Comparison of ENCODE assay signal across 16 cellular contexts in genomic region chr7:158329686-158330085, GRCh38.
DNase-seq lines count a peak whose midpoint lies in the region; ATAC-seq lines count a peak whose summit lies in the region.
"Had no signal": no experiment of that assay in that cellular context is flagged by ENCODE, and none has a peak within 500 bp of the region (broad histone marks: within the 10 kb centered on the region; RNA-seq: fewer than 3 reads in every experiment).

No MANE protein-coding gene starts in this region.

- no peak overlapping the region for H3K4me3 ChIP-seq in neuronal stem cell (ENCODE audit: low read length in 2 of 2)
- H3K4me3 ChIP-seq: GM12878, K562 had no signal

- no peak overlapping the region for H2BK15ac ChIP-seq in neuronal stem cell (ENCODE audit: low read length)

- H2BK120ac ChIP-seq in neuronal stem cell (ENCODE audit: low read depth, low read length), result no peak overlapping the region

- H3K23ac ChIP-seq in neuronal stem cell (ENCODE audit: low read depth, low read length, poor library complexity), result no peak overlapping the region

- no peak overlapping the region for H3K9ac ChIP-seq in neuronal stem cell (ENCODE audit: low read depth, low read length, poor library complexity)

- H3K4me2 ChIP-seq in neuronal stem cell (ENCODE audit: insufficient read depth, low read length, poor library complexity, severe bottlenecking), result no peak overlapping the region

- no peak overlapping the region for H2AK5ac ChIP-seq in neuronal stem cell (ENCODE audit: low read depth, low read length)

- no peak overlapping the region for H4K8ac ChIP-seq in neuronal stem cell (ENCODE audit: low read depth, low read length)

- H3K36me3 ChIP-seq in neuronal stem cell (replicated peaks in 1 of 2; ENCODE audit: control insufficient read depth in 2 of 2, insufficient read depth in 2 of 2, low read length in 2 of 2), result peaks cover 0 to 6% of the 10 kb centered on the region in 2 donors
- H3K36me3 ChIP-seq: BE2C had no signal

- no peak overlapping the region for H3K14ac ChIP-seq in neuronal stem cell (ENCODE audit: low read length)

- H3K4ac ChIP-seq in neuronal stem cell (ENCODE audit: low read length), result no peak overlapping the region

- no peak overlapping the region for H2AFZ ChIP-seq in neuronal stem cell (ENCODE audit: low read length)

- no peaks in the 10 kb centered on the region for H3K27me3 ChIP-seq in neuronal stem cell (ENCODE audit: control insufficient read depth in 3 of 3, insufficient read depth in 3 of 3, low read depth in 1 of 3, low read length in 3 of 3)
- H3K27me3 ChIP-seq: BE2C had no signal

- H3K27ac ChIP-seq in angular gyrus (ENCODE audit: low read depth, low read length), result peak overlapping the region; percentile 22
- H3K27ac ChIP-seq in neuronal stem cell (replicated peaks; ENCODE audit: low read length), result no peak overlapping the region

- no peak for ATAC-seq in HG02938 (IDR thresholded peaks at IDR 0.05; ENCODE audit: unreplicated experiment)
- no peak for ATAC-seq in GM21786 (IDR thresholded peaks at IDR 0.05; ENCODE audit: unreplicated experiment)
- ATAC-seq in HG02623 (IDR thresholded peaks at IDR 0.05; ENCODE audit: unreplicated experiment), result no peak
- ATAC-seq: GM12878, K562 had no signal

- WGBS in neuronal stem cell (ENCODE audit: extremely low coverage in 2 of 2, insufficient read length in 2 of 2, insufficient replicate concordance in 1 of 2), 2 donors, result no CpG with 5 or more reads among the region's 13 CpGs

- no peak overlapping the region for H2BK12ac ChIP-seq in neuronal stem cell (ENCODE audit: low read length)

- peak overlapping the region; percentile 49 for H4K91ac ChIP-seq in neuronal stem cell (ENCODE audit: low read depth, low read length, poor library complexity)

- peaks cover 8 to 15% of the 10 kb centered on the region in 2 donors for H3K4me1 ChIP-seq in neuronal stem cell (ENCODE audit: control insufficient read depth in 2 of 2, insufficient read depth in 1 of 2, low read depth in 1 of 2, low read length in 2 of 2)
- H3K4me1 ChIP-seq: BE2C had no signal

- H2BK5ac ChIP-seq in neuronal stem cell (ENCODE audit: low read length), result no peak overlapping the region

- DNase-seq in DMS79 (lab: John Stamatoyannopoulos, UW) (peak; percentile 8), neuronal stem cell (ENCODE audit: low spot score) (no peak), superior temporal gyrus (ENCODE audit: extremely low spot score) (peak; percentile 10)
- DNase-seq: BE2C; C1 segment of cervical spinal cord; CD4-positive, CD25-positive, alpha-beta regulatory T cell; DMS153; DND-41; EL; IMR-90 had no signal

- H3K79me1 ChIP-seq in neuronal stem cell (ENCODE audit: low read depth, low read length), result no peaks in the 10 kb centered on the region

- peaks cover 0 to 8% of the 10 kb centered on the region in 2 donors for H3K9me3 ChIP-seq in neuronal stem cell (replicated peaks in 1 of 2; ENCODE audit: control insufficient read depth in 2 of 2, insufficient read depth in 1 of 2, low read depth in 1 of 2, low read length in 2 of 2)
- H3K9me3 ChIP-seq: BE2C had no signal

- H3K18ac ChIP-seq in neuronal stem cell (ENCODE audit: low read length), result no peak overlapping the region
